8 cellular contexts compared by ENCODE assay signal in the genomic region with DNA sequence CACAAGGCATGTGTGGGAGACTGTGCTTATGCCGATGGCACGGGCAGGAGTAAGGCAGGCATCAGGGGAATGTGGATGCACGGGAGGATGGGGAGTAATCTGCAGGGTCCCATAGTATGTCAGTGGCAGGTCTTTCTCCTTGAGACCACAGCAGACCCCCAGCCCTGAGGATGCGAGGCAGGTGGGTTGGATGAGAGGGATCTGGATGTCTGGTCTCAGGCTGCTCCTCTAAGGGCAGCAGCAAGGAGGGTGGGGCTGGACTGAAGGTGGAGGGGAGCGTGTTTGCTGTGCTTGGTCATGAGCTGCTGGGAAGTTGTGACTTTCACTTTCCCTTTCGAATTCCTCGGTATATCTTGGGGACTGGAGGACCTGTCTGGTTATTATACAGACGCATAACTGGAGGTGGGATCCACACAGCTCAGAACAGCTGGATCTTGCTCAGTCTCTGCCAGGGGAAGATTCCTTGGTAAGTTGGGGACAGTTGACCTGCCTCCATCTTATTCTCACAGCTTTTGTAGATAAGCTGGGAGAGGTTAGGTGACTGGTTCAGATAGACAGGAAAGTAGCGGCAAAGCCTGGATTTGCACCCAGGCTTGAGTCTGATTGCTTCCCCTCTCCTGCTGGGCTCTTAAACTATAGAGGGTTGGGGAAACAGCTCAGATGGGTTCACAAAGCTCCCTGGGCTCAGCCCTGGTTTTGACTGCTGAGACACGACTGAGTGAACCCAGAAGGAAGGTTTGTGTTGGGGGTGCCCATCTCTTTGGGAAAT. TPM values are rescaled to one million over a fixed set of nuclear protein-coding genes. Genes with fewer than 3 reads are reported as not detected.
DNase-seq lines count a peak whose midpoint lies in the region; ATAC-seq and TF ChIP-seq lines count a peak whose summit lies in the region.

A gene with protein sequence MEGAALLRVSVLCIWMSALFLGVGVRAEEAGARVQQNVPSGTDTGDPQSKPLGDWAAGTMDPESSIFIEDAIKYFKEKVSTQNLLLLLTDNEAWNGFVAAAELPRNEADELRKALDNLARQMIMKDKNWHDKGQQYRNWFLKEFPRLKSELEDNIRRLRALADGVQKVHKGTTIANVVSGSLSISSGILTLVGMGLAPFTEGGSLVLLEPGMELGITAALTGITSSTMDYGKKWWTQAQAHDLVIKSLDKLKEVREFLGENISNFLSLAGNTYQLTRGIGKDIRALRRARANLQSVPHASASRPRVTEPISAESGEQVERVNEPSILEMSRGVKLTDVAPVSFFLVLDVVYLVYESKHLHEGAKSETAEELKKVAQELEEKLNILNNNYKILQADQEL (plus strand): TSS at position 380 of the 769 bp plus-strand sequence. CDS start 1,823 bp downstream, outside the sequence.

- BruUV-seq in PC-9 (replicated peaks; lab: Mats Ljungman, UMichigan): no TSS peak

- H2AFZ ChIP-seq in PC-9: peak within 1 kb of the TSS; percentile 6; the same call in 1 of the 2 replicates

- 0 out of 2 replicates have a peak, but pooled peaks cover 3% of the 10 kb centered on the region for H3F3A ChIP-seq in PC-9 (ENCODE audit: insufficient read depth, low read depth)

- CTCF ChIA-PET in PC-9 (lab: Charles Lee): interaction anchor here (0.6 kb wide), 1 partner anchor 15 kb away, joined by 3 read pairs; no protein-coding TSS in a partner anchor

- 48 to 52% methylated on average over 10 of the region's 10 CpGs for WGBS in lower leg skin, 2 donors

- POLR2A ChIA-PET in PC-9 (lab: Charles Lee; ENCODE audit: unreplicated experiment): interaction anchor here (0.6 to 0.7 kb wide), 3 partner anchors 14 to 135 kb away, joined by 3 to 7 read pairs (median 3); a partner anchor contains a TSS

- no peaks in the 10 kb centered on the region for H3K9me3 ChIP-seq in PC-9 (ENCODE audit: insufficient read depth, low read depth)

- H4K20me1 ChIP-seq in PC-9 (ENCODE audit: insufficient read depth): no peaks in the 10 kb centered on the region

- H3K4me1 ChIP-seq in PC-9 (replicated peaks; ENCODE audit: insufficient read depth): peaks cover 7% of the 10 kb centered on the region

- in situ Hi-C loops in astrocyte of the spinal cord (cut with HindIII; ENCODE audit: low sequenced_read_pairs): no loop called here

- H3K27ac Mint-ChIP-seq in stimulated activated naive B cell treated with anti-CD40 and anti-IgM and Interleukin-4, amounts not matched to agents 10 μg/mL and 1 μg/mL and 100 μg/mL, for 72 hours: peak within 1 kb of the TSS; percentile 97

- peak within 1 kb of the TSS; percentile 94 for H3K4me3 Mint-ChIP-seq in stimulated activated naive B cell treated with anti-CD40 and anti-IgM and Interleukin-4, amounts not matched to agents 10 μg/mL and 1 μg/mL and 100 μg/mL, for 72 hours

- H3K9me2 ChIP-seq in PC-9 (ENCODE audit: insufficient read depth): no peaks in the 10 kb centered on the region

- H3K27me3 ChIP-seq in PC-9 (ENCODE audit: insufficient read depth, low read depth): no peaks in the 10 kb centered on the region

- no peaks in the 10 kb centered on the region for H3K36me3 ChIP-seq in PC-9 (ENCODE audit: low read depth)

- H3K27ac ChIP-seq in PC-9: no peak within 1 kb of the TSS

- intact Hi-C loops in PC-9 (cut with micrococcal nuclease; ENCODE audit: unreplicated experiment): loop anchor here (1.0 kb wide), 1 partner anchor 14 kb away; a partner anchor contains a TSS
- intact Hi-C loops in lower leg skin (cut with DNase I; ENCODE audit: low total_unique reads): no loop called here

- no peaks in the 10 kb centered on the region for H3K27me3 Mint-ChIP-seq in stimulated activated naive B cell treated with anti-CD40 and anti-IgM and Interleukin-4, amounts not matched to agents 10 μg/mL and 1 μg/mL and 100 μg/mL, for 72 hours

- no peaks in the 10 kb centered on the region for H3K79me2 ChIP-seq in PC-9 (ENCODE audit: low read depth)

- peak within 1 kb of the TSS; percentile 58 for H3K4me2 ChIP-seq in PC-9

- H3K9me3 Mint-ChIP-seq in stimulated activated naive B cell treated with anti-CD40 and anti-IgM and Interleukin-4, amounts not matched to agents 10 μg/mL and 1 μg/mL and 100 μg/mL, for 72 hours: peaks cover 4 to 6% of the 10 kb centered on the region in 2 donors

- peaks cover 17 to 23% of the 10 kb centered on the region in 2 donors for H3K36me3 Mint-ChIP-seq in stimulated activated naive B cell treated with anti-CD40 and anti-IgM and Interleukin-4, amounts not matched to agents 10 μg/mL and 1 μg/mL and 100 μg/mL, for 72 hours

- H3K4me1 Mint-ChIP-seq in stimulated activated naive B cell treated with anti-CD40 and anti-IgM and Interleukin-4, amounts not matched to agents 10 μg/mL and 1 μg/mL and 100 μg/mL, for 72 hours: peaks cover 28 to 39% of the 10 kb centered on the region in 2 donors

- no peak for TF ChIP-seq POLR2A in lower leg skin (IDR thresholded peaks at IDR 0.05)

- H3K4me3 ChIP-seq in PC-9: peak within 1 kb of the TSS; percentile 8; the same call in 1 of the 2 replicates
- H3K4me3 ChIP-seq in astrocyte of the spinal cord (ENCODE audit: low read depth, low read length): peak within 1 kb of the TSS; percentile 13
- no peak within 1 kb of the TSS for H3K4me3 ChIP-seq in lower leg skin (ENCODE audit: low read depth, poor library complexity, severe bottlenecking)

- peak; percentile 67 for ATAC-seq in GM19395 (IDR thresholded peaks at IDR 0.05; ENCODE audit: unreplicated experiment)
- ATAC-seq in stimulated activated naive B cell treated with anti-CD40 and anti-IgM and Interleukin-4, amounts not matched to agents 10 μg/mL and 1 μg/mL and 100 μg/mL, for 72 hours (replicated peaks): peak; percentile 91 to 94

- peak; percentile 62 for DNase-seq in AG08396 (ENCODE audit: low spot score)
- DNase-seq in PC-9: peak in 1 of 2 experiments; percentile 55
- no peak for DNase-seq in astrocyte of the spinal cord (ENCODE audit: low read depth, low spot score)
- peak; percentile 52 for DNase-seq in kidney glomerular epithelial cell (lab: John Stamatoyannopoulos, UW)
- peak; percentile 32 for DNase-seq in stimulated activated naive B cell treated with anti-CD40 and anti-IgM and Interleukin-4, amounts not matched to agents 10 μg/mL and 1 μg/mL and 100 μg/mL, for 72 hours
- DNase-seq in NCI-H1930 (lab: John Stamatoyannopoulos, UW): no peak
- DNase-seq in lower leg skin (ENCODE audit: low spot score in 2 of 2): no peak

- TF ChIP-seq CTCF in PC-9 (conservative IDR thresholded peaks at IDR 0.05) (no peak), astrocyte of the spinal cord (IDR thresholded peaks at IDR 0.05; ENCODE audit: low read depth, low read length) (no peak), lower leg skin (IDR thresholded peaks at IDR 0.05) (no peak)

RNA-seq across cellular contexts. Expression of the gene that starts here (rescaled TPM):
- 27.0 and 33.0 TPM in 2 replicates for total RNA-seq in PC-9 (2021)
- total RNA-seq in lower leg skin: 1 to 10 TPM in 2 of 4 donors, under 1 TPM in 2; 0.46 to 4.1 (median 2.0) TPM

Comparison
In these comparisons a context has a peak if more than half of its experiments do, and no peak if none do; other contexts are left out.
1. DNase-seq: peak in AG08396 (single experiment), kidney glomerular epithelial cell (single experiment) and stimulated activated naive B cell treated with anti-CD40 and anti-IgM and Interleukin-4, amounts not matched to agents 10 μg/mL and 1 μg/mL and 100 μg/mL, for 72 hours (single experiment); none in astrocyte of the spinal cord (single experiment), NCI-H1930 (0 of 2) and lower leg skin (0 of 2).